ENCODE assay signal across 9 cellular contexts in genomic region chr6:155201461-155202226, GRCh38.
DNase-seq lines count a peak whose midpoint lies in the region; ATAC-seq and TF ChIP-seq lines count a peak whose summit lies in the region.
"Had no signal": no experiment of that assay in that cellular context is flagged by ENCODE, and none has a peak within 500 bp of the region (broad histone marks: within the 10 kb centered on the region; RNA-seq: fewer than 3 reads in every experiment).

No MANE protein-coding gene starts in this region.

- POLR2A ChIA-PET in BJ (lab: Charles Lee) (interaction anchor here (0.6 to 1.0 kb wide), 2 partner anchors 13 to 270 kb away, joined by 3 to 8 read pairs; no protein-coding TSS in a partner anchor), SK-N-SH (lab: Yijun Ruan, JAX) (no interaction called here)

- H4K20me1 ChIP-seq in SK-N-SH (ENCODE audit: insufficient read depth), result no peaks in the 10 kb centered on the region

- ATAC-seq in HG02870 (IDR thresholded peaks at IDR 0.05; ENCODE audit: unreplicated experiment), result peak; percentile 65
- ATAC-seq in left colon, result peak; percentile 91
- no peak for ATAC-seq in heart right ventricle
- no peak for ATAC-seq in GM21447 (IDR thresholded peaks at IDR 0.05; ENCODE audit: unreplicated experiment)

- no peak overlapping the region for H3K4me3 ChIP-seq in BJ (ENCODE audit: low read depth, low read length)
- no peak overlapping the region for H3K4me3 ChIP-seq in SK-N-SH (ENCODE audit: low read depth in 2 of 2, low read length in 1 of 2)
- no peak overlapping the region for H3K4me3 ChIP-seq in heart right ventricle

- H3K27ac ChIP-seq in SK-N-SH (ENCODE audit: low read depth in 2 of 2, low read length in 1 of 2), result peak overlapping the region; percentile 90 to 91
- H3K27ac ChIP-seq in heart right ventricle, result no peak overlapping the region

- no peak for TF ChIP-seq CTCF in BJ (IDR thresholded peaks at IDR 0.05; ENCODE audit: insufficient read depth, low read depth, low read length)
- TF ChIP-seq CTCF in SK-N-SH (IDR thresholded peaks at IDR 0.05), result no peak
- TF ChIP-seq CTCF in GM20000 (IDR thresholded peaks at IDR 0.05; ENCODE audit: extremely low read depth, missing control alignments), result no peak
- TF ChIP-seq CTCF in heart right ventricle (IDR thresholded peaks at IDR 0.05), result no peak

- peak; percentile 68 to 89 for TF ChIP-seq EP300 in SK-N-SH (IDR thresholded peaks at IDR 0.05; ENCODE audit: borderline replicate concordance in 1 of 2, low read depth in 1 of 2, low read length in 1 of 2)

- H3K4me2 ChIP-seq in SK-N-SH, result peak overlapping the region; percentile 51; the same call in 1 of the 2 replicates

- TF ChIP-seq RAD21 in SK-N-SH (IDR thresholded peaks at IDR 0.05; ENCODE audit: low read length), result no peak

- H3K36me3 ChIP-seq in BJ (ENCODE audit: control insufficient read depth, insufficient read depth, low read length) (no peaks in the 10 kb centered on the region), SK-N-SH (replicated peaks in 1 of 2; ENCODE audit: control insufficient read depth in 1 of 2, insufficient read depth in 2 of 2, low read length in 1 of 2) (peaks cover 0 to 2% of the 10 kb centered on the region in 2 experiments), heart right ventricle (no peaks in the 10 kb centered on the region)

- H3K4me1 ChIP-seq in SK-N-SH (ENCODE audit: control insufficient read depth in 1 of 2, insufficient read depth in 2 of 2, low read depth in 1 of 2, low read length in 1 of 2), result peaks cover 10 to 15% of the 10 kb centered on the region in 2 experiments
- H3K4me1 ChIP-seq in heart right ventricle, result peaks cover 0 to 8% (median 0%) of the 10 kb centered on the region in 9 donors

- H3K27me3 ChIP-seq in BJ (ENCODE audit: control insufficient read depth, insufficient read depth, low read length), result no peaks in the 10 kb centered on the region
- no peaks in the 10 kb centered on the region for H3K27me3 ChIP-seq in SK-N-SH (ENCODE audit: insufficient read depth)
- H3K27me3 ChIP-seq in heart right ventricle, result no peaks in the 10 kb centered on the region

- peak; percentile 94 for DNase-seq in BJ (ENCODE audit: low read depth)
- DNase-seq in SK-N-SH, result no peak
- no peak for DNase-seq in left colon
- DNase-seq in GF-D8 (lab: John Stamatoyannopoulos, UW), result no peak
- DNase-seq in GM20000 (ENCODE audit: low spot score), result no peak
- no peak for DNase-seq in heart right ventricle
- DNase-seq: GDM1 had no signal

- peak overlapping the region; percentile 38; the same call in 1 of the 2 replicates for H3K9ac ChIP-seq in SK-N-SH

- H3K79me2 ChIP-seq in SK-N-SH (ENCODE audit: insufficient read depth), result no peaks in the 10 kb centered on the region

- no peak overlapping the region for H2AFZ ChIP-seq in SK-N-SH (ENCODE audit: low read depth)

- intact Hi-C loops in left colon (cut with DNase I, micrococcal nuclease), result no loop called here
- intact Hi-C loops in heart right ventricle (cut with DNase I), result loop anchor here in 1 of 10 donors (5.0 kb wide), 1 partner anchor 46 kb away; no protein-coding TSS in a partner anchor

- H3F3A ChIP-seq in SK-N-SH (replicated peaks; ENCODE audit: insufficient read depth), result peaks cover 46% of the 10 kb centered on the region

- H3K9me3 ChIP-seq in SK-N-SH (no peaks in the 10 kb centered on the region), heart right ventricle (peaks cover 0 to 5% (median 0%) of the 10 kb centered on the region in 11 donors)

- CTCF ChIA-PET in BJ (lab: Yijun Ruan, JAX), result no interaction called here
- CTCF ChIA-PET in SK-N-SH (lab: Yijun Ruan, JAX), result interaction anchor here (0.6 kb wide), 1 partner anchor 115 kb away, joined by 3 read pairs; no protein-coding TSS in a partner anchor

- H3K9me2 ChIP-seq in SK-N-SH, result no peaks in the 10 kb centered on the region

- WGBS in SK-N-SH (ENCODE audit: low lambda C conversion rate), result 57% methylated on average over 7 of the region's 7 CpGs
- WGBS in heart right ventricle, 2 donors, result 86 to 90% methylated on average over 7 of the region's 7 CpGs

TF ChIP-seq in SK-N-SH, 30 proteins besides CTCF, POLR2A, EP300 and RAD21 (continues in another document):
- TF ChIP-seq RXRA (IDR thresholded peaks at IDR 0.05; ENCODE audit: borderline replicate concordance, low read depth) (peak; percentile 96), USF1 (IDR thresholded peaks at IDR 0.05; ENCODE audit: borderline replicate concordance, low read depth) (no peak), SIN3A (IDR thresholded peaks at IDR 0.05; ENCODE audit: borderline replicate concordance, low read depth, low read length) (no peak), JUND (IDR thresholded peaks at IDR 0.05) (peak; percentile 97), TEAD4 (IDR thresholded peaks at IDR 0.05; ENCODE audit: borderline replicate concordance, insufficient read depth) (peak; percentile 94), TCF12 (IDR thresholded peaks at IDR 0.05) (peak; percentile 93), NFIC (IDR thresholded peaks at IDR 0.05; ENCODE audit: borderline replicate concordance) (peak; percentile 73; the same call in 1 of the 2 replicates), MAX (IDR thresholded peaks at IDR 0.05; ENCODE audit: low read depth) (0 out of 2 replicates have a peak, but pooled peaks have one; percentile 29), FOSL2 (IDR thresholded peaks at IDR 0.05; ENCODE audit: borderline replicate concordance, low read depth) (peak; percentile 87), ELF1 (IDR thresholded peaks at IDR 0.05) (no peak), FOXJ3 (CRISPR knock-in tag; IDR thresholded peaks at IDR 0.05) (no peak), YY1 (IDR thresholded peaks at IDR 0.05; ENCODE audit: low read depth) (no peak; the same call in 1 of the 2 replicates), RFX5 (IDR thresholded peaks at IDR 0.05; ENCODE audit: low read length) (no peak), GABPA (IDR thresholded peaks at IDR 0.05; ENCODE audit: low read depth) (no peak)
- TF ChIP-seq, protein P1, sequence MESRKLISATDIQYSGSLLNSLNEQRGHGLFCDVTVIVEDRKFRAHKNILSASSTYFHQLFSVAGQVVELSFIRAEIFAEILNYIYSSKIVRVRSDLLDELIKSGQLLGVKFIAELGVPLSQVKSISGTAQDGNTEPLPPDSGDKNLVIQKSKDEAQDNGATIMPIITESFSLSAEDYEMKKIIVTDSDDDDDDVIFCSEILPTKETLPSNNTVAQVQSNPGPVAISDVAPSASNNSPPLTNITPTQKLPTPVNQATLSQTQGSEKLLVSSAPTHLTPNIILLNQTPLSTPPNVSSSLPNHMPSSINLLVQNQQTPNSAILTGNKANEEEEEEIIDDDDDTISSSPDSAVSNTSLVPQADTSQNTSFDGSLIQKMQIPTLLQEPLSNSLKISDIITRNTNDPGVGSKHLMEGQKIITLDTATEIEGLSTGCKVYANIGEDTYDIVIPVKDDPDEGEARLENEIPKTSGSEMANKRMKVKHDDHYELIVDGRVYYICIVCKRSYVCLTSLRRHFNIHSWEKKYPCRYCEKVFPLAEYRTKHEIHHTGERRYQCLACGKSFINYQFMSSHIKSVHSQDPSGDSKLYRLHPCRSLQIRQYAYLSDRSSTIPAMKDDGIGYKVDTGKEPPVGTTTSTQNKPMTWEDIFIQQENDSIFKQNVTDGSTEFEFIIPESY (IDR thresholded peaks at IDR 0.05; ENCODE audit: borderline replicate concordance, low read depth), result peak; percentile 56; the same call in 1 of the 2 replicates
- TF ChIP-seq, protein P2, sequence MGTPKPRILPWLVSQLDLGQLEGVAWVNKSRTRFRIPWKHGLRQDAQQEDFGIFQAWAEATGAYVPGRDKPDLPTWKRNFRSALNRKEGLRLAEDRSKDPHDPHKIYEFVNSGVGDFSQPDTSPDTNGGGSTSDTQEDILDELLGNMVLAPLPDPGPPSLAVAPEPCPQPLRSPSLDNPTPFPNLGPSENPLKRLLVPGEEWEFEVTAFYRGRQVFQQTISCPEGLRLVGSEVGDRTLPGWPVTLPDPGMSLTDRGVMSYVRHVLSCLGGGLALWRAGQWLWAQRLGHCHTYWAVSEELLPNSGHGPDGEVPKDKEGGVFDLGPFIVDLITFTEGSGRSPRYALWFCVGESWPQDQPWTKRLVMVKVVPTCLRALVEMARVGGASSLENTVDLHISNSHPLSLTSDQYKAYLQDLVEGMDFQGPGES (IDR thresholded peaks at IDR 0.05; ENCODE audit: low read depth, low read length), result no peak
- TF ChIP-seq, protein P3, sequence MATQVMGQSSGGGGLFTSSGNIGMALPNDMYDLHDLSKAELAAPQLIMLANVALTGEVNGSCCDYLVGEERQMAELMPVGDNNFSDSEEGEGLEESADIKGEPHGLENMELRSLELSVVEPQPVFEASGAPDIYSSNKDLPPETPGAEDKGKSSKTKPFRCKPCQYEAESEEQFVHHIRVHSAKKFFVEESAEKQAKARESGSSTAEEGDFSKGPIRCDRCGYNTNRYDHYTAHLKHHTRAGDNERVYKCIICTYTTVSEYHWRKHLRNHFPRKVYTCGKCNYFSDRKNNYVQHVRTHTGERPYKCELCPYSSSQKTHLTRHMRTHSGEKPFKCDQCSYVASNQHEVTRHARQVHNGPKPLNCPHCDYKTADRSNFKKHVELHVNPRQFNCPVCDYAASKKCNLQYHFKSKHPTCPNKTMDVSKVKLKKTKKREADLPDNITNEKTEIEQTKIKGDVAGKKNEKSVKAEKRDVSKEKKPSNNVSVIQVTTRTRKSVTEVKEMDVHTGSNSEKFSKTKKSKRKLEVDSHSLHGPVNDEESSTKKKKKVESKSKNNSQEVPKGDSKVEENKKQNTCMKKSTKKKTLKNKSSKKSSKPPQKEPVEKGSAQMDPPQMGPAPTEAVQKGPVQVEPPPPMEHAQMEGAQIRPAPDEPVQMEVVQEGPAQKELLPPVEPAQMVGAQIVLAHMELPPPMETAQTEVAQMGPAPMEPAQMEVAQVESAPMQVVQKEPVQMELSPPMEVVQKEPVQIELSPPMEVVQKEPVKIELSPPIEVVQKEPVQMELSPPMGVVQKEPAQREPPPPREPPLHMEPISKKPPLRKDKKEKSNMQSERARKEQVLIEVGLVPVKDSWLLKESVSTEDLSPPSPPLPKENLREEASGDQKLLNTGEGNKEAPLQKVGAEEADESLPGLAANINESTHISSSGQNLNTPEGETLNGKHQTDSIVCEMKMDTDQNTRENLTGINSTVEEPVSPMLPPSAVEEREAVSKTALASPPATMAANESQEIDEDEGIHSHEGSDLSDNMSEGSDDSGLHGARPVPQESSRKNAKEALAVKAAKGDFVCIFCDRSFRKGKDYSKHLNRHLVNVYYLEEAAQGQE (IDR thresholded peaks at IDR 0.05; ENCODE audit: low read depth, low read length), result no peak

Comparison
In these comparisons a context has a peak if more than half of its experiments do, and no peak if none do; other contexts are left out.
1. ATAC-seq: peak in HG02870 (single experiment) and left colon (single experiment); none in heart right ventricle (0 of 8) and GM21447 (single experiment).
2. H3K27ac ChIP-seq: peak in SK-N-SH (2 of 2); none in heart right ventricle (0 of 10).